ENCODE assay signal across 24 cellular contexts in genomic region chr20:5665417-5665816, GRCh38. TPM values are rescaled to one million over a fixed set of nuclear protein-coding genes. Genes with fewer than 3 reads are reported as not detected.
DNase-seq lines count a peak whose midpoint lies in the region; ATAC-seq and TF ChIP-seq lines count a peak whose summit lies in the region.
"Had no signal": no experiment of that assay in that cellular context is flagged by ENCODE, and none has a peak within 500 bp of the region (broad histone marks: within the 10 kb centered on the region; RNA-seq: fewer than 3 reads in every experiment).

No MANE protein-coding gene starts in this region.

- H3K27ac Mint-ChIP-seq in memory B cell: no peak overlapping the region
- H3K27ac Mint-ChIP-seq: CD14-positive monocyte, H9 had no signal

- TF ChIP-seq POLR2A in gastrocnemius medialis (IDR thresholded peaks at IDR 0.05): no peak

- H3K4me2 ChIP-seq in SU-DHL-6 (ENCODE audit: low read depth, low read length, poor library complexity, severe bottlenecking): peak overlapping the region; percentile 56

- H2AFZ ChIP-seq in SU-DHL-6 (ENCODE audit: low read depth, low read length, severe bottlenecking): no peak overlapping the region

- H3F3A ChIP-seq in SU-DHL-6 (ENCODE audit: insufficient read depth): peaks cover 77% of the 10 kb centered on the region

- no peaks in the 10 kb centered on the region for H3K9me2 ChIP-seq in SU-DHL-6 (replicated peaks; ENCODE audit: insufficient read depth, low read length)

- in situ Hi-C loops in gastrocnemius medialis (cut with MboI; ENCODE audit: low sequenced_read_pairs in 4 of 4): no loop called here

- H3K27ac ChIP-seq in SU-DHL-6 (ENCODE audit: low read depth, low read length) (peak overlapping the region; percentile 94), upper lobe of right lung (no peak overlapping the region), gastrocnemius medialis (no peak overlapping the region)

- no peaks in the 10 kb centered on the region for H3K9me3 Mint-ChIP-seq in memory B cell
- H3K9me3 Mint-ChIP-seq: CD14-positive monocyte, H9 had no signal

- H3K9ac ChIP-seq in SU-DHL-6 (ENCODE audit: low read length): peak overlapping the region; percentile 34

- H3K4me1 Mint-ChIP-seq in memory B cell: peaks cover 28% of the 10 kb centered on the region
- H3K4me1 Mint-ChIP-seq: H9 had no signal

- no peaks in the 10 kb centered on the region for H3K79me2 ChIP-seq in SU-DHL-6 (ENCODE audit: insufficient read depth, low read length)

- no peak overlapping the region for H3K4me3 Mint-ChIP-seq in memory B cell
- H3K4me3 Mint-ChIP-seq: CD14-positive monocyte, H9 had no signal

- no peaks in the 10 kb centered on the region for H3K9me3 ChIP-seq in SU-DHL-6 (ENCODE audit: insufficient read depth, low read length)
- H3K9me3 ChIP-seq in upper lobe of right lung: no peaks in the 10 kb centered on the region
- no peaks in the 10 kb centered on the region for H3K9me3 ChIP-seq in gastrocnemius medialis
- H3K9me3 ChIP-seq: BE2C had no signal

- H3K36me3 Mint-ChIP-seq in memory B cell: no peaks in the 10 kb centered on the region

- intact Hi-C loops in upper lobe of right lung (cut with DNase I) (no loop called here), gastrocnemius medialis (cut with DNase I; ENCODE audit: low total_unique reads) (no loop called here)

- peaks cover 3% of the 10 kb centered on the region for H3K27me3 Mint-ChIP-seq in memory B cell

- DNase-seq in NCI-H526 (lab: John Stamatoyannopoulos, UW): peak; percentile 9 to 58
- no peak for DNase-seq in memory B cell (ENCODE audit: low spot score in 2 of 2)
- no peak for DNase-seq in CD1c-positive myeloid dendritic cell (ENCODE audit: extremely low spot score)
- DNase-seq in upper lobe of right lung: no peak
- no peak for DNase-seq in gastrocnemius medialis
- DNase-seq: BE2C; Calu3; DMS79 treated with DMSO at 0.1 percent for 48 hours; H9; Kasumi-1; NCI-H1092 treated with DMSO at 0.1 percent for 48 hours; NCI-H1436 treated with DMSO at 0.1 percent for 48 hours; NCI-H187 treated with DMSO at 0.1 percent for 48 hours; NCI-H2171 treated with DMSO at 0.1 percent for 48 hours; NCI-H345; NCI-H524; NCI-H82; NK-92 treated with Interleukin-12 subunit alpha and Interleukin-12 subunit beta, amount 100 ng/mL, for 24 hours; RPMI8226; SHP77 had no signal

- peaks cover 17% of the 10 kb centered on the region for H3K4me1 ChIP-seq in upper lobe of right lung
- H3K4me1 ChIP-seq in gastrocnemius medialis: no peaks in the 10 kb centered on the region
- H3K4me1 ChIP-seq: BE2C had no signal

- H4K20me1 ChIP-seq in SU-DHL-6 (ENCODE audit: low read depth, low read length): no peaks in the 10 kb centered on the region

- H3K4me3 ChIP-seq in SU-DHL-6 (ENCODE audit: insufficient read depth, low read length, poor library complexity, severe bottlenecking) (peak overlapping the region; percentile 27), upper lobe of right lung (no peak overlapping the region), gastrocnemius medialis (no peak overlapping the region)
- H3K4me3 ChIP-seq: K562 had no signal

- peak; percentile 59 for ATAC-seq in memory B cell (ENCODE audit: low read depth)
- ATAC-seq in HG03457 (IDR thresholded peaks at IDR 0.05; ENCODE audit: unreplicated experiment): no peak
- no peak for ATAC-seq in upper lobe of right lung
- no peak for ATAC-seq in gastrocnemius medialis
- ATAC-seq: K562 had no signal

- H3K27me3 ChIP-seq in SU-DHL-6 (ENCODE audit: low read length): no peaks in the 10 kb centered on the region
- no peaks in the 10 kb centered on the region for H3K27me3 ChIP-seq in upper lobe of right lung
- no peaks in the 10 kb centered on the region for H3K27me3 ChIP-seq in gastrocnemius medialis

- TF ChIP-seq CTCF in SU-DHL-6 (IDR thresholded peaks at IDR 0.05; ENCODE audit: insufficient read depth, low read length, poor library complexity, severe bottlenecking) (no peak), upper lobe of right lung (IDR thresholded peaks at IDR 0.05) (no peak), gastrocnemius medialis (IDR thresholded peaks at IDR 0.05 in 4 of 5, conservative IDR thresholded peaks at IDR 0.05 in 1 of 5) (no peak)

- H3K36me3 ChIP-seq in SU-DHL-6 (ENCODE audit: low read length) (no peaks in the 10 kb centered on the region), upper lobe of right lung (no peaks in the 10 kb centered on the region), gastrocnemius medialis (no peaks in the 10 kb centered on the region)
- H3K36me3 ChIP-seq: BE2C had no signal

RNA-seq across cellular contexts. Expression of gene GPCPD1, which starts 54.6 kb away (rescaled TPM):
- 104 TPM for total RNA-seq in upper lobe of right lung
- total RNA-seq in gastrocnemius medialis: 10 to 100 TPM; 17.2 to 40.9 (median 22.0) TPM

Comparison
In these comparisons a context has a peak if more than half of its experiments do, and no peak if none do; other contexts are left out.
1. DNase-seq: peak in NCI-H526 (2 of 2); none in memory B cell (0 of 2), CD1c-positive myeloid dendritic cell (single experiment), upper lobe of right lung (single experiment) and gastrocnemius medialis (0 of 2).